9 cellular contexts compared by ENCODE assay signal in the genomic region with DNA sequence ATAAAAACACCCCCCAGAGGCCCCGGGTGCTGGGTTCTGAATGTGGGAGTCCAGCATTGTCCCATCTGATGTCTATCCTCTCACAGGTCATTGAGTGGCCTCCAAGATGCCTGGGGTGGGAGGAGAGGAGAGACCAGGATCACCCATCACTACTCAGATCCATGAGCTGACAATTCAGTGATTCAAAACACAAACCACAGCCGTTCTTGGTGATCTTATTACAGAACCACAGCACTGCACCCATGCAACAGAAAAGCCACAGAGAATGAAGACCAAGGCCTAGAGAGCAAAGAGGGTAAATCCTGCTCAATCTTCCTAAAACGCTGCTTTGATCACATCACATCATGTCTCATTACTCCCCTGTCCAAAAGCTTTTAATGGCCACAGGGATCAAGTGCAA.
DNase-seq lines count a peak whose midpoint lies in the region; ATAC-seq and TF ChIP-seq lines count a peak whose summit lies in the region.
"Had no signal": no experiment of that assay in that cellular context is flagged by ENCODE, and none has a peak within 500 bp of the region (broad histone marks: within the 10 kb centered on the region; RNA-seq: fewer than 3 reads in every experiment).

No MANE protein-coding gene starts in this region.

- no peaks in the 10 kb centered on the region for H4K20me1 ChIP-seq in OCI-LY1 (ENCODE audit: insufficient read depth, low read length)

- no peaks in the 10 kb centered on the region for H3K27me3 ChIP-seq in OCI-LY1 (ENCODE audit: insufficient read depth, low read length)

- peak overlapping the region; percentile 24 to 25 for H3K4me3 Mint-ChIP-seq in effector memory CD8-positive, alpha-beta T cell
- peak overlapping the region; percentile 51 to 81 for H3K4me3 Mint-ChIP-seq in stimulated activated naive CD8-positive, alpha-beta T cell treated with anti-CD3 and anti-CD28 coated beads, Interleukin-15, amount 100 ng/mL, for 72 hours

- DNase-seq in activated naive CD4-positive, alpha-beta T cell treated with Interleukin-2 at 50 U/mL for 16 hours = peak; percentile 20
- DNase-seq in activated naive CD4-positive, alpha-beta T cell (lab: John Stamatoyannopoulos, UW) = no peak
- no peak for DNase-seq in effector memory CD8-positive, alpha-beta T cell
- peak; percentile 43 to 64 for DNase-seq in stimulated activated naive CD8-positive, alpha-beta T cell treated with anti-CD3 and anti-CD28 coated beads, Interleukin-15, amount 100 ng/mL, for 72 hours
- no peak for DNase-seq in NAMALWA (ENCODE audit: low spot score)
- DNase-seq: stimulated activated naive CD4-positive, alpha-beta T cell had no signal

- peak; percentile 45 for ATAC-seq in effector memory CD8-positive, alpha-beta T cell (replicated peaks)
- peak; percentile 85 for ATAC-seq in stimulated activated naive CD8-positive, alpha-beta T cell treated with anti-CD3 and anti-CD28 coated beads, Interleukin-15, amount 100 ng/mL, for 72 hours
- ATAC-seq in HG03521 (IDR thresholded peaks at IDR 0.05; ENCODE audit: unreplicated experiment) (no peak), HG03139 (IDR thresholded peaks at IDR 0.05; ENCODE audit: unreplicated experiment) (no peak)

- no peak overlapping the region for H3K4me3 ChIP-seq in OCI-LY1 (ENCODE audit: low read depth, low read length, poor library complexity, severe bottlenecking)

- no peaks in the 10 kb centered on the region for H3K27me3 Mint-ChIP-seq in effector memory CD8-positive, alpha-beta T cell
- H3K27me3 Mint-ChIP-seq in stimulated activated naive CD8-positive, alpha-beta T cell treated with anti-CD3 and anti-CD28 coated beads, Interleukin-15, amount 100 ng/mL, for 72 hours = no peaks in the 10 kb centered on the region

- H3K4me2 ChIP-seq in OCI-LY1 (ENCODE audit: low read length) = peak overlapping the region; percentile 67; the same call in 1 of the 2 replicates

- H3K4me1 Mint-ChIP-seq in effector memory CD8-positive, alpha-beta T cell (ENCODE audit: low read depth in 2 of 2) = peaks cover 71 to 90% of the 10 kb centered on the region in 2 donors
- H3K4me1 Mint-ChIP-seq in stimulated activated naive CD8-positive, alpha-beta T cell treated with anti-CD3 and anti-CD28 coated beads, Interleukin-15, amount 100 ng/mL, for 72 hours = peaks cover 100% of the 10 kb centered on the region

- H3K36me3 Mint-ChIP-seq in effector memory CD8-positive, alpha-beta T cell (ENCODE audit: insufficient read depth) = no peaks in the 10 kb centered on the region

- peaks cover 96% of the 10 kb centered on the region for H3K79me2 ChIP-seq in OCI-LY1 (ENCODE audit: insufficient read depth, low read length)

- peak overlapping the region; percentile 15; the same call in 1 of the 2 replicates for H3K9ac ChIP-seq in OCI-LY1 (ENCODE audit: low read length)

- peaks cover 95% of the 10 kb centered on the region for H3K4me1 ChIP-seq in OCI-LY1 (ENCODE audit: insufficient read depth, low read length, severe bottlenecking)

- H3K27ac ChIP-seq in OCI-LY1 (ENCODE audit: low read depth, low read length, poor library complexity, severe bottlenecking) = peak overlapping the region; percentile 6

- no peak overlapping the region for H2AFZ ChIP-seq in OCI-LY1 (ENCODE audit: low read length)

- no peaks in the 10 kb centered on the region for H3K9me3 Mint-ChIP-seq in effector memory CD8-positive, alpha-beta T cell
- no peaks in the 10 kb centered on the region for H3K9me3 Mint-ChIP-seq in stimulated activated naive CD8-positive, alpha-beta T cell treated with anti-CD3 and anti-CD28 coated beads, Interleukin-15, amount 100 ng/mL, for 72 hours

- H3K27ac Mint-ChIP-seq in effector memory CD8-positive, alpha-beta T cell = peak overlapping the region; percentile 69 to 79
- H3K27ac Mint-ChIP-seq in stimulated activated naive CD8-positive, alpha-beta T cell treated with anti-CD3 and anti-CD28 coated beads, Interleukin-15, amount 100 ng/mL, for 72 hours = peak overlapping the region; percentile 60 to 81

- H3K9me3 ChIP-seq in OCI-LY1 (ENCODE audit: low read length) = no peaks in the 10 kb centered on the region

- H3K9me2 ChIP-seq in OCI-LY1 (ENCODE audit: low read depth, low read length) = no peaks in the 10 kb centered on the region

- no peak for TF ChIP-seq CTCF in OCI-LY1 (IDR thresholded peaks at IDR 0.05; ENCODE audit: low read length)

- H3K36me3 ChIP-seq in OCI-LY1 (ENCODE audit: insufficient read depth, low read length) = peaks cover 46% of the 10 kb centered on the region; the same call in 1 of the 2 replicates

- no peaks in the 10 kb centered on the region for H3F3A ChIP-seq in OCI-LY1 (ENCODE audit: insufficient read depth, low read length)

Comparison
In these comparisons a context has a peak if more than half of its experiments do, and no peak if none do; other contexts are left out.
1. DNase-seq: peak in activated naive CD4-positive, alpha-beta T cell treated with Interleukin-2 at 50 U/mL for 16 hours (single experiment) and stimulated activated naive CD8-positive, alpha-beta T cell treated with anti-CD3 and anti-CD28 coated beads, Interleukin-15, amount 100 ng/mL, for 72 hours (2 of 2); none in activated naive CD4-positive, alpha-beta T cell (0 of 4), effector memory CD8-positive, alpha-beta T cell (0 of 3) and NAMALWA (single experiment).
2. ATAC-seq: peak in effector memory CD8-positive, alpha-beta T cell (single experiment) and stimulated activated naive CD8-positive, alpha-beta T cell treated with anti-CD3 and anti-CD28 coated beads, Interleukin-15, amount 100 ng/mL, for 72 hours (single experiment); none in HG03521 (single experiment) and HG03139 (single experiment).